In the genomic region with DNA sequence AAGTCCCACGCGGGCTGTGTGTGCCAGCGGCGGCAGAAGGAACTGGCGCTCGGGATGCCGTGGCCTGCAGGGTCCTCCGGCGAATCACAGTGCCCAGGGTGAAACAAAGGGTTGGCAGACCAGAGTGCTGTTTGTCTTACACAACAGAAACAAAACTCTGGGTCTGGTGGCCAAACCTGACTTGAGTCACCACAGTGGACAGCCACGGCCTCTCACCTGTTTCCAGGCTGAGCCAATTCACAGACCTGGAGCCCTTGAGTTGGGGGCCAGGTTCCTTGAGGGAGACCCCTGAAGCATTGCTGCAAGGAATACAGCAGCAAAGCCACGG, we compare ENCODE assay signal across 9 cellular contexts. TPM values are rescaled to one million over a fixed set of nuclear protein-coding genes. Genes with fewer than 3 reads are reported as not detected.
DNase-seq lines count a peak whose midpoint lies in the region; ATAC-seq and TF ChIP-seq lines count a peak whose summit lies in the region.
"Had no signal": no experiment of that assay in that cellular context is flagged by ENCODE, and none has a peak within 500 bp of the region (broad histone marks: within the 10 kb centered on the region; RNA-seq: fewer than 3 reads in every experiment).

No MANE protein-coding gene starts in this region.

- peaks cover 9% of the 10 kb centered on the region for H3K27me3 Mint-ChIP-seq in CD4-positive, alpha-beta T cell
- peaks cover 5% of the 10 kb centered on the region for H3K27me3 Mint-ChIP-seq in activated T-helper 1 cell treated with anti-CD3 and anti-CD28 coated beads, Interleukin-12 subunit alpha, Interleukin-12 subunit beta, Interleukin-2, Interleukin-4 antibody, amounts not matched to agents 30 ng/mL and 10 ng/mL and 1 ng/mL, durations not matched to agents 14 hours and 24 hours and 36 hours (ENCODE audit: insufficient read depth)
- H3K27me3 Mint-ChIP-seq in stimulated activated memory B cell treated with anti-CD40 and anti-IgM and Interleukin-4, amounts not matched to agents 10 μg/mL and 1 μg/mL and 100 μg/mL, for 72 hours: no peaks in the 10 kb centered on the region
- H3K27me3 Mint-ChIP-seq in Calu3 (ENCODE audit: unreplicated experiment) (peaks cover 31% of the 10 kb centered on the region), WTC11 (ENCODE audit: low read depth) (peaks cover 10% of the 10 kb centered on the region)

- peak overlapping the region; percentile 4 for H2AK5ac ChIP-seq in mesenchymal stem cell (ENCODE audit: low read length, severe bottlenecking)

- peaks cover 6% of the 10 kb centered on the region for H3K36me3 Mint-ChIP-seq in CD4-positive, alpha-beta T cell (ENCODE audit: low read depth)
- H3K36me3 Mint-ChIP-seq in activated T-helper 1 cell treated with anti-CD3 and anti-CD28 coated beads, Interleukin-12 subunit alpha, Interleukin-12 subunit beta, Interleukin-2, Interleukin-4 antibody, amounts not matched to agents 30 ng/mL and 10 ng/mL and 1 ng/mL, durations not matched to agents 14 hours and 24 hours and 36 hours (ENCODE audit: low read depth): no peaks in the 10 kb centered on the region
- H3K36me3 Mint-ChIP-seq in stimulated activated memory B cell treated with anti-CD40 and anti-IgM and Interleukin-4, amounts not matched to agents 10 μg/mL and 1 μg/mL and 100 μg/mL, for 72 hours: peaks cover 4% of the 10 kb centered on the region
- peaks cover 23% of the 10 kb centered on the region for H3K36me3 Mint-ChIP-seq in Calu3 (ENCODE audit: insufficient read depth, unreplicated experiment)
- H3K36me3 Mint-ChIP-seq in WTC11: no peaks in the 10 kb centered on the region

- peaks cover 21% of the 10 kb centered on the region for H3K4me1 Mint-ChIP-seq in CD4-positive, alpha-beta T cell (ENCODE audit: low read depth)
- H3K4me1 Mint-ChIP-seq in activated T-helper 1 cell treated with anti-CD3 and anti-CD28 coated beads, Interleukin-12 subunit alpha, Interleukin-12 subunit beta, Interleukin-2, Interleukin-4 antibody, amounts not matched to agents 30 ng/mL and 10 ng/mL and 1 ng/mL, durations not matched to agents 14 hours and 24 hours and 36 hours (ENCODE audit: low read depth): peaks cover 17% of the 10 kb centered on the region
- H3K4me1 Mint-ChIP-seq in stimulated activated memory B cell treated with anti-CD40 and anti-IgM and Interleukin-4, amounts not matched to agents 10 μg/mL and 1 μg/mL and 100 μg/mL, for 72 hours: peaks cover 42% of the 10 kb centered on the region
- H3K4me1 Mint-ChIP-seq in Calu3 (ENCODE audit: low read depth, unreplicated experiment) (no peaks in the 10 kb centered on the region), WTC11 (peaks cover 7% of the 10 kb centered on the region)

- H2BK12ac ChIP-seq in mesenchymal stem cell (ENCODE audit: low read length in 2 of 2): no peak overlapping the region

- H3K4ac ChIP-seq in mesenchymal stem cell (ENCODE audit: low read depth in 1 of 2, low read length in 2 of 2): no peak overlapping the region

- TF ChIP-seq CTCF in CD4-positive, alpha-beta T cell (IDR thresholded peaks at IDR 0.05): no peak
- no peak for TF ChIP-seq CTCF in GM13977 (IDR thresholded peaks at IDR 0.05; ENCODE audit: extremely low read depth, insufficient read depth, missing control alignments)
- TF ChIP-seq CTCF in Calu3 (IDR thresholded peaks at IDR 0.05; ENCODE audit: unreplicated experiment): no peak
- TF ChIP-seq CTCF in WTC11 (IDR thresholded peaks at IDR 0.05): no peak

- peaks cover 0 to 6% of the 10 kb centered on the region in 2 experiments for H3K36me3 ChIP-seq in mesenchymal stem cell (ENCODE audit: control insufficient read depth in 1 of 2, insufficient read depth in 2 of 2, low read depth in 1 of 2, low read length in 2 of 2)

- POLR2A ChIA-PET in CD4-positive, alpha-beta T cell (lab: Charles Lee): interaction anchor here (1.0 kb wide), 1 partner anchor 30 kb away, joined by 3 read pairs; no protein-coding TSS in a partner anchor
- POLR2A ChIA-PET in WTC11 (lab: Charles Lee): interaction anchor here (0.9 kb wide), 1 partner anchor 47 kb away, joined by 3 read pairs; no protein-coding TSS in a partner anchor

- H3K23ac ChIP-seq in mesenchymal stem cell (ENCODE audit: low read length in 2 of 2): no peak overlapping the region

- no peak overlapping the region for H2BK120ac ChIP-seq in mesenchymal stem cell (ENCODE audit: low read depth, low read length)

- no peak for ATAC-seq in CD4-positive, alpha-beta T cell (ENCODE audit: poor library complexity)
- ATAC-seq in stimulated activated memory B cell treated with anti-CD40 and anti-IgM and Interleukin-4, amounts not matched to agents 10 μg/mL and 1 μg/mL and 100 μg/mL, for 72 hours: no peak
- no peak for ATAC-seq in WTC11

- H3K4me3 ChIP-seq in mesenchymal stem cell (ENCODE audit: insufficient read depth in 1 of 2, low read depth in 1 of 2, low read length in 2 of 2): no peak overlapping the region

- BruUV-seq in Calu3 (replicated peaks; lab: Mats Ljungman, UMichigan): no TSS peak

- no peaks in the 10 kb centered on the region for H3K9me3 Mint-ChIP-seq in CD4-positive, alpha-beta T cell
- no peaks in the 10 kb centered on the region for H3K9me3 Mint-ChIP-seq in activated T-helper 1 cell treated with anti-CD3 and anti-CD28 coated beads, Interleukin-12 subunit alpha, Interleukin-12 subunit beta, Interleukin-2, Interleukin-4 antibody, amounts not matched to agents 30 ng/mL and 10 ng/mL and 1 ng/mL, durations not matched to agents 14 hours and 24 hours and 36 hours
- H3K9me3 Mint-ChIP-seq in stimulated activated memory B cell treated with anti-CD40 and anti-IgM and Interleukin-4, amounts not matched to agents 10 μg/mL and 1 μg/mL and 100 μg/mL, for 72 hours: no peaks in the 10 kb centered on the region
- no peaks in the 10 kb centered on the region for H3K9me3 Mint-ChIP-seq in Calu3 (ENCODE audit: low read depth, unreplicated experiment)
- no peaks in the 10 kb centered on the region for H3K9me3 Mint-ChIP-seq in WTC11
- H3K9me3 Mint-ChIP-seq: CD8-positive, alpha-beta T cell had no signal

- no peak overlapping the region for H2AFZ ChIP-seq in mesenchymal stem cell (ENCODE audit: low read depth, low read length)

- H4K91ac ChIP-seq in mesenchymal stem cell (ENCODE audit: low read length): no peak overlapping the region

- H4K8ac ChIP-seq in mesenchymal stem cell (ENCODE audit: low read length): peak overlapping the region; percentile 70

- H3K4me1 ChIP-seq in mesenchymal stem cell (ENCODE audit: control insufficient read depth, insufficient read depth, low read depth, low read length): peaks cover 24% of the 10 kb centered on the region

- H3K9ac ChIP-seq in mesenchymal stem cell (ENCODE audit: low read length): no peak overlapping the region

- peak overlapping the region; percentile 87 for H3K4me3 Mint-ChIP-seq in CD4-positive, alpha-beta T cell
- H3K4me3 Mint-ChIP-seq in activated T-helper 1 cell treated with anti-CD3 and anti-CD28 coated beads, Interleukin-12 subunit alpha, Interleukin-12 subunit beta, Interleukin-2, Interleukin-4 antibody, amounts not matched to agents 30 ng/mL and 10 ng/mL and 1 ng/mL, durations not matched to agents 14 hours and 24 hours and 36 hours: peak overlapping the region; percentile 83
- no peak overlapping the region for H3K4me3 Mint-ChIP-seq in stimulated activated memory B cell treated with anti-CD40 and anti-IgM and Interleukin-4, amounts not matched to agents 10 μg/mL and 1 μg/mL and 100 μg/mL, for 72 hours
- H3K4me3 Mint-ChIP-seq in Calu3 (ENCODE audit: low read depth, unreplicated experiment): no peak overlapping the region
- H3K4me3 Mint-ChIP-seq in WTC11: no peak overlapping the region

- H2BK5ac ChIP-seq in mesenchymal stem cell (ENCODE audit: low read depth, low read length, poor library complexity, severe bottlenecking): no peak overlapping the region

- CTCF ChIA-PET in CD4-positive, alpha-beta T cell (lab: Charles Lee): interaction anchor here (0.6 to 2.2 kb wide), 7 partner anchors 9 to 574 kb away, joined by 3 to 15 read pairs (median 4); a partner anchor contains a TSS
- CTCF ChIA-PET in Calu3 (lab: Charles Lee): interaction anchor here (0.6 to 1.5 kb wide), 8 partner anchors 17 to 1503 kb away, joined by 3 to 7 read pairs (median 4); no protein-coding TSS in a partner anchor
- CTCF ChIA-PET in WTC11 (lab: Charles Lee): interaction anchor here (0.6 to 2.8 kb wide), 22 partner anchors 13 to 562 kb away, joined by 3 to 18 read pairs (median 4); no protein-coding TSS in a partner anchor

- no peaks in the 10 kb centered on the region for H3K9me3 ChIP-seq in CD4-positive, alpha-beta T cell (ENCODE audit: control insufficient read depth, low read length)
- H3K9me3 ChIP-seq in mesenchymal stem cell (ENCODE audit: control insufficient read depth, low read length): no peaks in the 10 kb centered on the region

- no peak overlapping the region for H3K27ac ChIP-seq in CD4-positive, alpha-beta T cell (ENCODE audit: low read depth, low read length)
- no peak overlapping the region for H3K27ac ChIP-seq in mesenchymal stem cell (ENCODE audit: low read length, poor library complexity, severe bottlenecking)

- H3K4me2 ChIP-seq in mesenchymal stem cell (ENCODE audit: low read length, poor library complexity, severe bottlenecking): no peak overlapping the region

- no peak overlapping the region for H2BK15ac ChIP-seq in mesenchymal stem cell (ENCODE audit: low read depth, poor library complexity, severe bottlenecking)

- intact Hi-C loops in CD4-positive, alpha-beta T cell (cut with DNase I, micrococcal nuclease): loop anchor here (1.0 kb wide), 1 partner anchor 112 kb away; no protein-coding TSS in a partner anchor
- intact Hi-C loops in activated T-helper 1 cell treated with anti-CD3 and anti-CD28 coated beads, Interleukin-12 subunit alpha, Interleukin-12 subunit beta, Interleukin-2, Interleukin-4 antibody, amounts not matched to agents 30 ng/mL and 10 ng/mL and 1 ng/mL, durations not matched to agents 14 hours and 24 hours and 36 hours (cut with micrococcal nuclease): loop anchor here (1.0 to 10.0 kb wide), 2 partner anchors 112 to 415 kb away; no protein-coding TSS in a partner anchor
- intact Hi-C loops in Calu3 (cut with micrococcal nuclease; ENCODE audit: unreplicated experiment): loop anchor here (5.0 kb wide), 1 partner anchor 113 kb away; no protein-coding TSS in a partner anchor

- no peak overlapping the region for H3K14ac ChIP-seq in mesenchymal stem cell (ENCODE audit: low read length in 2 of 2)

- no peaks in the 10 kb centered on the region for H3K27me3 ChIP-seq in CD4-positive, alpha-beta T cell (ENCODE audit: control insufficient read depth, insufficient read depth, low read length)
- no peaks in the 10 kb centered on the region for H3K27me3 ChIP-seq in mesenchymal stem cell (ENCODE audit: control insufficient read depth in 1 of 2, insufficient read depth in 1 of 2, low read length in 2 of 2)

- 87% methylated on average over 11 of the region's 11 CpGs for WGBS in mesenchymal stem cell

- no peak for DNase-seq in CD4-positive, alpha-beta T cell
- DNase-seq in GM13977 (ENCODE audit: low spot score) (peak; percentile 28), mesenchymal stem cell (no peak), Calu3 (no peak), WTC11 (ENCODE audit: low spot score) (no peak)
- no peak for DNase-seq in activated T-helper 1 cell treated with anti-CD3 and anti-CD28 coated beads, Interleukin-12 subunit alpha, Interleukin-12 subunit beta, Interleukin-2, Interleukin-4 antibody, amounts not matched to agents 30 ng/mL and 10 ng/mL and 1 ng/mL, durations not matched to agents 14 hours and 24 hours and 36 hours (ENCODE audit: low spot score)
- DNase-seq: NCI-H2081 treated with DMSO at 0.1 percent for 48 hours had no signal

- in situ Hi-C loops in GM13977 (cut with MboI; ENCODE audit: low pct_unique_long_range_greater_than_20kb, low sequenced_read_pairs, unreplicated experiment): no loop called here

- peak overlapping the region in 1 of 2 experiments; percentile 63 for H3K18ac ChIP-seq in mesenchymal stem cell (ENCODE audit: low read depth in 1 of 2, low read length in 2 of 2)

- no peak overlapping the region for H3K27ac Mint-ChIP-seq in CD4-positive, alpha-beta T cell
- no peak overlapping the region for H3K27ac Mint-ChIP-seq in activated T-helper 1 cell treated with anti-CD3 and anti-CD28 coated beads, Interleukin-12 subunit alpha, Interleukin-12 subunit beta, Interleukin-2, Interleukin-4 antibody, amounts not matched to agents 30 ng/mL and 10 ng/mL and 1 ng/mL, durations not matched to agents 14 hours and 24 hours and 36 hours
- no peak overlapping the region for H3K27ac Mint-ChIP-seq in stimulated activated memory B cell treated with anti-CD40 and anti-IgM and Interleukin-4, amounts not matched to agents 10 μg/mL and 1 μg/mL and 100 μg/mL, for 72 hours
- H3K27ac Mint-ChIP-seq in Calu3 (ENCODE audit: unreplicated experiment) (no peak overlapping the region), WTC11 (no peak overlapping the region)

- peaks cover 13% of the 10 kb centered on the region for H3K79me1 ChIP-seq in mesenchymal stem cell (replicated peaks; ENCODE audit: low read length, poor library complexity, severe bottlenecking)

RNA-seq across cellular contexts. Expression of a gene that starts 2.1 kb away (rescaled TPM):
- 10 to 100 TPM; 11.5 to 13.3 TPM for total RNA-seq in CD4-positive, alpha-beta T cell
- 36.6 and 43.5 TPM in 2 replicates for total RNA-seq in activated T-helper 1 cell treated with anti-CD3 and anti-CD28 coated beads, Interleukin-12 subunit alpha, Interleukin-12 subunit beta, Interleukin-2, Interleukin-4 antibody, amounts not matched to agents 30 ng/mL and 10 ng/mL and 1 ng/mL, durations not matched to agents 14 hours and 24 hours and 36 hours
- 12.7 TPM for polyA plus RNA-seq in mesenchymal stem cell (2013, experiment 1 of 2)
- 12.0 TPM for polyA plus RNA-seq in mesenchymal stem cell (2013, experiment 2 of 2)
- 25.5 and 27.9 TPM in 2 replicates for total RNA-seq in Calu3 (2022)
- 15.0 to 23.1 TPM (median 19.6 TPM) in 3 replicates for total RNA-seq in WTC11 (2021)

RNA-seq across cellular contexts. Expression of a gene that starts 45.4 kb away (rescaled TPM):
- total RNA-seq in CD4-positive, alpha-beta T cell: 1 to 10 TPM; 4.2 to 4.9 TPM
- 4.3 and 5.8 TPM in 2 replicates for total RNA-seq in activated T-helper 1 cell treated with anti-CD3 and anti-CD28 coated beads, Interleukin-12 subunit alpha, Interleukin-12 subunit beta, Interleukin-2, Interleukin-4 antibody, amounts not matched to agents 30 ng/mL and 10 ng/mL and 1 ng/mL, durations not matched to agents 14 hours and 24 hours and 36 hours
- polyA plus RNA-seq in mesenchymal stem cell (2013, experiment 1 of 2): 20.5 TPM
- 20.4 TPM for polyA plus RNA-seq in mesenchymal stem cell (2013, experiment 2 of 2)
- total RNA-seq in Calu3 (2022) (58.0 and 58.8 TPM in 2 replicates), WTC11 (2021) (16.9 to 20.7 TPM (median 18.4 TPM) in 3 replicates)

Comparison
In these comparisons a context has a peak if more than half of its experiments do, and no peak if none do; other contexts are left out.
1. H3K4me3 Mint-ChIP-seq: peak in CD4-positive, alpha-beta T cell (single experiment) and activated T-helper 1 cell treated with anti-CD3 and anti-CD28 coated beads, Interleukin-12 subunit alpha, Interleukin-12 subunit beta, Interleukin-2, Interleukin-4 antibody, amounts not matched to agents 30 ng/mL and 10 ng/mL and 1 ng/mL, durations not matched to agents 14 hours and 24 hours and 36 hours (single experiment); none in stimulated activated memory B cell treated with anti-CD40 and anti-IgM and Interleukin-4, amounts not matched to agents 10 μg/mL and 1 μg/mL and 100 μg/mL, for 72 hours (single experiment), Calu3 (single experiment) and WTC11 (single experiment).